In genomic region chr10:111475720-111476119, GRCh38 we compare ENCODE assay signal across 1 cellular context.
TF ChIP-seq lines count a peak whose summit lies in the region.

No MANE protein-coding gene starts in this region.

TF ChIP-seq in HepG2, 621 proteins besides CTCF, POLR2A, EP300 and RAD21 (continued from another document and continues in another):
- no peak for TF ChIP-seq MTERF4 (CRISPR knock-in tag; IDR thresholded peaks at IDR 0.05)
- TF ChIP-seq ZNF296 (CRISPR knock-in tag; conservative IDR thresholded peaks at IDR 0.05), result no peak
- no peak for TF ChIP-seq ZNF329 (CRISPR knock-in tag; IDR thresholded peaks at IDR 0.05; ENCODE audit: low read depth)
- TF ChIP-seq MEF2D (CRISPR knock-in tag; IDR thresholded peaks at IDR 0.05), result peak; percentile 57; the same call in 1 of the 2 replicates
- TF ChIP-seq DZIP1 (CRISPR knock-in tag; IDR thresholded peaks at IDR 0.05), result no peak
- TF ChIP-seq KDM2A (CRISPR knock-in tag; IDR thresholded peaks at IDR 0.05; ENCODE audit: borderline replicate concordance, low read depth), result no peak
- TF ChIP-seq KLF9 (CRISPR knock-in tag; IDR thresholded peaks at IDR 0.05; ENCODE audit: low read depth), result no peak
- TF ChIP-seq AFF4 (CRISPR knock-in tag; IDR thresholded peaks at IDR 0.05), result no peak
- no peak for TF ChIP-seq ERF (CRISPR knock-in tag; IDR thresholded peaks at IDR 0.05)
- no peak for TF ChIP-seq DMTF1 (CRISPR knock-in tag; IDR thresholded peaks at IDR 0.05)
- peak; percentile 84 for TF ChIP-seq SOX13 (IDR thresholded peaks at IDR 0.05)
- peak in 1 of 2 experiments; percentile 94; a peak in 2 of 4 replicates for TF ChIP-seq SOX13 (CRISPR knock-in tag; conservative IDR thresholded peaks at IDR 0.05 in 1 of 2, IDR thresholded peaks at IDR 0.05 in 1 of 2)
- TF ChIP-seq FOXP4 (CRISPR knock-in tag; IDR thresholded peaks at IDR 0.05), result peak; percentile 16; the same call in 1 of the 2 replicates
- no peak for TF ChIP-seq EED (CRISPR knock-in tag; IDR thresholded peaks at IDR 0.05)
- TF ChIP-seq ATRX (CRISPR knock-in tag; IDR thresholded peaks at IDR 0.05; ENCODE audit: borderline replicate concordance), result no peak
- TF ChIP-seq RERE (CRISPR knock-in tag; IDR thresholded peaks at IDR 0.05; ENCODE audit: low read depth), result no peak
- TF ChIP-seq MEIS2 (CRISPR knock-in tag; IDR thresholded peaks at IDR 0.05), result no peak
- TF ChIP-seq POGK (CRISPR knock-in tag; conservative IDR thresholded peaks at IDR 0.05), result peak; percentile 86
- TF ChIP-seq ZNF12 (CRISPR knock-in tag; IDR thresholded peaks at IDR 0.05), result no peak
- no peak for TF ChIP-seq HOXD1 (CRISPR knock-in tag; IDR thresholded peaks at IDR 0.05)
- no peak for TF ChIP-seq XRCC5 (optimal IDR thresholded peaks at IDR 0.05; ENCODE audit: low read length)
- no peak for TF ChIP-seq ZNF326 (CRISPR knock-in tag; IDR thresholded peaks at IDR 0.05; ENCODE audit: borderline replicate concordance)
- TF ChIP-seq ZNF281 (CRISPR knock-in tag; IDR thresholded peaks at IDR 0.05; ENCODE audit: borderline replicate concordance), result no peak
- no peak for TF ChIP-seq ZNF138 (CRISPR knock-in tag; IDR thresholded peaks at IDR 0.05; ENCODE audit: low read depth)
- TF ChIP-seq SRY (CRISPR knock-in tag; IDR thresholded peaks at IDR 0.05), result no peak
- no peak for TF ChIP-seq KLF11 (CRISPR knock-in tag; IDR thresholded peaks at IDR 0.05)
- no peak for TF ChIP-seq ZIK1 (CRISPR knock-in tag; IDR thresholded peaks at IDR 0.05; ENCODE audit: borderline replicate concordance, low read depth)
- TF ChIP-seq RXRA (CRISPR knock-in tag; IDR thresholded peaks at IDR 0.05), result peak; percentile 39; the same call in 1 of the 2 replicates
- TF ChIP-seq ZNF432 (CRISPR knock-in tag; IDR thresholded peaks at IDR 0.05; ENCODE audit: borderline replicate concordance), result no peak
- 0 out of 2 replicates have a peak, but pooled peaks have one; percentile 27 for TF ChIP-seq ZNF724P (CRISPR knock-in tag; IDR thresholded peaks at IDR 0.05; ENCODE audit: borderline replicate concordance)
- TF ChIP-seq HMGXB4 (CRISPR knock-in tag; IDR thresholded peaks at IDR 0.05; ENCODE audit: borderline replicate concordance in 1 of 2, low read depth in 1 of 2), result 0 out of 4 replicates have a peak, but pooled peaks of 1 of the 2 experiments have one; percentile 24
